17 cellular contexts compared by ENCODE assay signal in the genomic region with DNA sequence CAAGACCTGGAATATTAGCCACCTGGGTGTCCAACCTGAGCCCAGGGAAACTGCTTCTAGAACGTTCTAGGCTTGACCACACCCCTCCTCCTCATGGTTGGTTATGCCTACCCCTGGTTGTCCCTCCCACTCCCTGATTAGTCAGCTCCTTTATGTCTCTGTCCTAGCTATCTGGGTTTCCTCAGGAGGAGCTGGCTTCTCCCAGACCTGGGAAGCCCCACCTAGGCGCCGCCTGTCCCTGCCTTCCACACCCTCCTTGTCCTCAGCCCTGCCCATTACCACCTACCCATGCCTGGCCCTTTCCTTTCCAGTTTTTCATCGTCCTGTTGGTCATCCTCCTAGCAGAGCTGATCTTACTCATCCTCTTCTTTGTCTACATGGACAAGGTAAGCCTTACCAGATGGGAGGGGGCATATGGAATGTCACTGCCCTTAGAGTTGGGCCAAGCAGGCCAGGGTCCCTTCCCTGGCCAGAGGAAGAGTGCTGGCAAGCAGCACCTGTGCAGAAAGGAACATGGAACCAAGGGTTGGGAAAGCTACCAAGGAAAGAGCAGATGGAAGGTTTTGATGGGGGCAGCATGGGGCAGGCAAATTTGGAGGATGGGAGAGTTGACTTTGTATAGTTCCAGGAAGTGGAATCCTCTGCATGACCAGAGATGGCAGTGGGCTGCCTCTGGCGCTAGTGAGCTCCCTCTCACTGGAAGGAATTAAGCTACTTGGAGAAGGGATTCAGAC.
"Had no signal": no experiment of that assay in that cellular context is flagged by ENCODE, and none has a peak within 500 bp of the region (broad histone marks: within the 10 kb centered on the region; RNA-seq: fewer than 3 reads in every experiment).

No MANE protein-coding gene starts in this region.

- DNase-seq: activated CD4-positive, alpha-beta T cell treated with anti-CD3 and anti-CD28 coated beads, Interleukin-2, amount 50 U/mL, for 48 hours; activated CD4-positive, CD25-positive, alpha-beta regulatory T cell treated with anti-CD3 and anti-CD28 coated beads, Interleukin-2, amount 50 U/mL, for 72 hours; activated naive CD4-positive, alpha-beta T cell treated with anti-CD3 and anti-CD28 coated beads, Interleukin-2, amount 10 ng/mL, durations not matched to agents 7 days and 5 days; effector CD4-positive, alpha-beta T cell; gastrocnemius medialis; heart left ventricle; immature natural killer cell; lower lobe of right lung; psoas muscle; stimulated activated CD4-positive, alpha-beta T cell treated with anti-CD3 and anti-CD28 coated beads, Interleukin-12 subunit alpha, Interleukin-12 subunit beta, amount 100 ng/mL, for 4 hours; stimulated activated CD4-positive, alpha-beta T cell treated with anti-CD3 and anti-CD28 coated beads, Interleukin-2, amount 100 ng/mL, for 24 hours; T1000 had no signal

- H3K36me3 Mint-ChIP-seq: activated naive CD4-positive, alpha-beta T cell treated with anti-CD3 and anti-CD28 coated beads, Interleukin-2, amount 10 ng/mL, durations not matched to agents 7 days and 5 days; immature natural killer cell; stimulated activated effector memory CD8-positive, alpha-beta T cell treated with anti-CD3 and anti-CD28 coated beads, Interleukin-12 subunit alpha, Interleukin-12 subunit beta, amount 100 ng/mL, for 72 hours had no signal

- H3K9me3 Mint-ChIP-seq: activated naive CD4-positive, alpha-beta T cell treated with anti-CD3 and anti-CD28 coated beads, Interleukin-2, amount 10 ng/mL, durations not matched to agents 7 days and 5 days; activated T-helper 2 cell treated with anti-CD3 and anti-CD28 coated beads, Interferon-gamma antibody, Interleukin-2, Interleukin-4, amounts not matched to agents 10 μg/mL and 5 μg/mL and 100 μg/mL, durations not matched to agents 14 hours and 24 hours and 36 hours; immature natural killer cell; mesothelial cell of epicardium; neural progenitor cell; stimulated activated effector memory CD8-positive, alpha-beta T cell treated with anti-CD3 and anti-CD28 coated beads, Interleukin-12 subunit alpha, Interleukin-12 subunit beta, amount 100 ng/mL, for 72 hours had no signal

- ATAC-seq: gastrocnemius medialis; heart left ventricle; lower lobe of right lung; psoas muscle; stimulated activated effector memory CD8-positive, alpha-beta T cell treated with anti-CD3 and anti-CD28 coated beads, Interleukin-12 subunit alpha, Interleukin-12 subunit beta, amount 100 ng/mL, for 72 hours had no signal

- H3K27ac ChIP-seq: coronary artery, gastrocnemius medialis, lower lobe of right lung, neural progenitor cell, psoas muscle had no signal

- H3K27ac Mint-ChIP-seq: activated naive CD4-positive, alpha-beta T cell treated with anti-CD3 and anti-CD28 coated beads, Interleukin-2, amount 10 ng/mL, durations not matched to agents 7 days and 5 days; activated T-helper 2 cell treated with anti-CD3 and anti-CD28 coated beads, Interferon-gamma antibody, Interleukin-2, Interleukin-4, amounts not matched to agents 10 μg/mL and 5 μg/mL and 100 μg/mL, durations not matched to agents 14 hours and 24 hours and 36 hours; immature natural killer cell; mesothelial cell of epicardium; neural progenitor cell; stimulated activated effector memory CD8-positive, alpha-beta T cell treated with anti-CD3 and anti-CD28 coated beads, Interleukin-12 subunit alpha, Interleukin-12 subunit beta, amount 100 ng/mL, for 72 hours had no signal

- H3K4me3 Mint-ChIP-seq: activated naive CD4-positive, alpha-beta T cell treated with anti-CD3 and anti-CD28 coated beads, Interleukin-2, amount 10 ng/mL, durations not matched to agents 7 days and 5 days; immature natural killer cell; mesothelial cell of epicardium; neural progenitor cell; stimulated activated effector memory CD8-positive, alpha-beta T cell treated with anti-CD3 and anti-CD28 coated beads, Interleukin-12 subunit alpha, Interleukin-12 subunit beta, amount 100 ng/mL, for 72 hours had no signal

- H3K4me1 Mint-ChIP-seq: immature natural killer cell; stimulated activated effector memory CD8-positive, alpha-beta T cell treated with anti-CD3 and anti-CD28 coated beads, Interleukin-12 subunit alpha, Interleukin-12 subunit beta, amount 100 ng/mL, for 72 hours had no signal
